In genomic region chr3:123991730-123992588, GRCh38 we compare ENCODE assay signal across 10 cellular contexts. TPM values are rescaled to one million over a fixed set of nuclear protein-coding genes. Genes with fewer than 3 reads are reported as not detected.
A peak's percentile ranks its signal among the peaks of the same experiment; 100 is the strongest.
DNase-seq lines count a peak whose midpoint lies in the region; ATAC-seq and TF ChIP-seq lines count a peak whose summit lies in the region.
"Not testable (repeated sequence)": the region's sequence is repeated elsewhere in the genome, so short reads cannot be mapped to it uniquely, and the experiment has no call there.
"Had no signal": no experiment of that assay in that cellular context is flagged by ENCODE, and none has a peak within 500 bp of the region (broad histone marks: within the 10 kb centered on the region; RNA-seq: fewer than 3 reads in every experiment).

Gene ROPN1, minus strand, starts transcription at chr3:123992124. Its CDS starts 11,643 bp downstream, at chr3:123980481.

- peaks cover 26% of the 10 kb centered on the region for H3K27me3 ChIP-seq in CD4-positive, CD25-positive, alpha-beta regulatory T cell (ENCODE audit: control insufficient read depth, insufficient read depth, low read length)

- H3K27ac Mint-ChIP-seq in CD4-positive, CD25-positive, alpha-beta regulatory T cell; T-helper 17 cell; activated naive CD4-positive, alpha-beta T cell treated with anti-CD3 and anti-CD28 coated beads for 36 hours; dendritic cell treated with granulocyte-macrophage colony-stimulating factor and Interleukin-4, amounts not matched to agents 40 ng/mL and 50 ng/mL, for 4 days; immature natural killer cell; nephron; stimulated activated naive CD8-positive, alpha-beta T cell treated with anti-CD3 and anti-CD28 coated beads, Interleukin-15, amount 100 ng/mL, for 72 hours: not testable (repeated sequence)

- H3K4me1 ChIP-seq in CD4-positive, CD25-positive, alpha-beta regulatory T cell (ENCODE audit: control insufficient read depth, insufficient read depth, low read length, poor library complexity, severe bottlenecking) = not testable (repeated sequence)

- not testable (repeated sequence) for H3K9me3 ChIP-seq in CD4-positive, CD25-positive, alpha-beta regulatory T cell (ENCODE audit: control insufficient read depth in 2 of 2, low read length in 2 of 2); T-helper 17 cell (ENCODE audit: control insufficient read depth, low read length, poor library complexity, severe bottlenecking)

- intact Hi-C loops in activated naive CD4-positive, alpha-beta T cell treated with anti-CD3 and anti-CD28 coated beads for 36 hours (cut with micrococcal nuclease); dendritic cell treated with granulocyte-macrophage colony-stimulating factor and Interleukin-4, amounts not matched to agents 40 ng/mL and 50 ng/mL, for 4 days (cut with micrococcal nuclease): not testable (repeated sequence)

- H3K36me3 ChIP-seq in CD4-positive, CD25-positive, alpha-beta regulatory T cell (ENCODE audit: control insufficient read depth, insufficient read depth, low read length) = not testable (repeated sequence)

- DNase-seq in CD4-positive, CD25-positive, alpha-beta regulatory T cell; T-helper 17 cell; activated naive CD4-positive, alpha-beta T cell treated with anti-CD3 and anti-CD28 coated beads for 36 hours; immature natural killer cell; stimulated activated naive CD8-positive, alpha-beta T cell treated with anti-CD3 and anti-CD28 coated beads, Interleukin-15, amount 100 ng/mL, for 72 hours: not testable (repeated sequence)

- TF ChIP-seq CTCF in nephron (IDR thresholded peaks at IDR 0.05; ENCODE audit: unreplicated experiment in 3 of 3) = not testable (repeated sequence)

- H3K27ac ChIP-seq in CD4-positive, CD25-positive, alpha-beta regulatory T cell (ENCODE audit: insufficient read depth, low read length, poor library complexity, severe bottlenecking) = not testable (repeated sequence)

- peaks cover 20% of the 10 kb centered on the region for H3K27me3 Mint-ChIP-seq in CD4-positive, CD25-positive, alpha-beta regulatory T cell
- H3K27me3 Mint-ChIP-seq in T-helper 17 cell = peaks cover 44% of the 10 kb centered on the region
- H3K27me3 Mint-ChIP-seq in activated naive CD4-positive, alpha-beta T cell treated with anti-CD3 and anti-CD28 coated beads for 36 hours (ENCODE audit: low read depth) = peaks cover 19% of the 10 kb centered on the region
- H3K27me3 Mint-ChIP-seq in dendritic cell treated with granulocyte-macrophage colony-stimulating factor and Interleukin-4, amounts not matched to agents 40 ng/mL and 50 ng/mL, for 4 days = peaks cover 37% of the 10 kb centered on the region
- H3K27me3 Mint-ChIP-seq in immature natural killer cell (ENCODE audit: low read depth in 3 of 3) = peaks cover 0 to 15% (median 2%) of the 10 kb centered on the region in 3 donors
- peaks cover 37% of the 10 kb centered on the region for H3K27me3 Mint-ChIP-seq in nephron (ENCODE audit: low read depth)
- peaks cover 40% of the 10 kb centered on the region for H3K27me3 Mint-ChIP-seq in stimulated activated naive CD8-positive, alpha-beta T cell treated with anti-CD3 and anti-CD28 coated beads, Interleukin-15, amount 100 ng/mL, for 72 hours

- not testable (repeated sequence) for H3K4me3 ChIP-seq in CD4-positive, CD25-positive, alpha-beta regulatory T cell (ENCODE audit: low read depth, low read length)

- CTCF ChIA-PET in activated naive CD4-positive, alpha-beta T cell treated with anti-CD3 and anti-CD28 coated beads for 36 hours (lab: Charles Lee) = not testable (repeated sequence)

- peak within 1 kb of the TSS in 2 of 4 donors; percentile 66 to 70 for H3K4me3 Mint-ChIP-seq in CD4-positive, CD25-positive, alpha-beta regulatory T cell
- H3K4me3 Mint-ChIP-seq in T-helper 17 cell (peak within 1 kb of the TSS; percentile 80), immature natural killer cell (peak within 1 kb of the TSS; percentile 51 to 74 (median 62)), nephron (peak within 1 kb of the TSS; percentile 72 to 80 (median 80))
- H3K4me3 Mint-ChIP-seq in activated naive CD4-positive, alpha-beta T cell treated with anti-CD3 and anti-CD28 coated beads for 36 hours = peak within 1 kb of the TSS; percentile 43
- peak within 1 kb of the TSS; percentile 28 for H3K4me3 Mint-ChIP-seq in dendritic cell treated with granulocyte-macrophage colony-stimulating factor and Interleukin-4, amounts not matched to agents 40 ng/mL and 50 ng/mL, for 4 days
- H3K4me3 Mint-ChIP-seq in stimulated activated naive CD8-positive, alpha-beta T cell treated with anti-CD3 and anti-CD28 coated beads, Interleukin-15, amount 100 ng/mL, for 72 hours = peak within 1 kb of the TSS; percentile 34 to 38

- H3K36me3 Mint-ChIP-seq in CD4-positive, CD25-positive, alpha-beta regulatory T cell; T-helper 17 cell (ENCODE audit: low read depth); activated naive CD4-positive, alpha-beta T cell treated with anti-CD3 and anti-CD28 coated beads for 36 hours (ENCODE audit: low read depth); dendritic cell treated with granulocyte-macrophage colony-stimulating factor and Interleukin-4, amounts not matched to agents 40 ng/mL and 50 ng/mL, for 4 days (ENCODE audit: low read depth); immature natural killer cell; nephron (ENCODE audit: low read depth): not testable (repeated sequence)

- peak; percentile 83 to 85 for ATAC-seq in CD4-positive, CD25-positive, alpha-beta regulatory T cell (ENCODE audit: low read depth in 2 of 2)
- peak; percentile 67 for ATAC-seq in HG02759 (IDR thresholded peaks at IDR 0.05; ENCODE audit: unreplicated experiment)
- peak; percentile 97 for ATAC-seq in T-helper 17 cell
- peak; percentile 93 for ATAC-seq in stimulated activated naive CD8-positive, alpha-beta T cell treated with anti-CD3 and anti-CD28 coated beads, Interleukin-15, amount 100 ng/mL, for 72 hours

- not testable (repeated sequence) for H3K4me1 Mint-ChIP-seq in CD4-positive, CD25-positive, alpha-beta regulatory T cell; T-helper 17 cell; activated naive CD4-positive, alpha-beta T cell treated with anti-CD3 and anti-CD28 coated beads for 36 hours (ENCODE audit: low read depth); dendritic cell treated with granulocyte-macrophage colony-stimulating factor and Interleukin-4, amounts not matched to agents 40 ng/mL and 50 ng/mL, for 4 days (ENCODE audit: low read depth); immature natural killer cell; nephron; stimulated activated naive CD8-positive, alpha-beta T cell treated with anti-CD3 and anti-CD28 coated beads, Interleukin-15, amount 100 ng/mL, for 72 hours

- not testable (repeated sequence) for H3K9me3 Mint-ChIP-seq in CD4-positive, CD25-positive, alpha-beta regulatory T cell; activated naive CD4-positive, alpha-beta T cell treated with anti-CD3 and anti-CD28 coated beads for 36 hours; dendritic cell treated with granulocyte-macrophage colony-stimulating factor and Interleukin-4, amounts not matched to agents 40 ng/mL and 50 ng/mL, for 4 days; immature natural killer cell; nephron; stimulated activated naive CD8-positive, alpha-beta T cell treated with anti-CD3 and anti-CD28 coated beads, Interleukin-15, amount 100 ng/mL, for 72 hours

RNA-seq across cellular contexts. Expression of gene ROPN1, which starts in this region (rescaled TPM):
- not detected for total RNA-seq in CD4-positive, CD25-positive, alpha-beta regulatory T cell
- polyA plus RNA-seq in CD4-positive, CD25-positive, alpha-beta regulatory T cell = not detected
- total RNA-seq in T-helper 17 cell = not detected
- total RNA-seq in activated naive CD4-positive, alpha-beta T cell treated with anti-CD3 and anti-CD28 coated beads for 36 hours = not detected
- polyA plus RNA-seq in immature natural killer cell = not detected
- total RNA-seq: A673 had no signal
- polyA plus RNA-seq: adipose tissue had no signal

Comparison
In these comparisons a context has a peak if more than half of its experiments do, and no peak if none do; other contexts are left out.
1. Peak in ATAC-seq in CD4-positive, CD25-positive, alpha-beta regulatory T cell; RNA of the gene not detected or under 1 TPM.
2. Peak in ATAC-seq in T-helper 17 cell; RNA of the gene not detected or under 1 TPM.